ENCODE assay signal across 16 cellular contexts in genomic region chr7:101386177-101386557, GRCh38. TPM values are rescaled to one million over a fixed set of nuclear protein-coding genes. Genes with fewer than 3 reads are reported as not detected.
A peak's percentile ranks its signal among the peaks of the same experiment; 100 is the strongest.
DNase-seq lines count a peak whose midpoint lies in the region; ATAC-seq and TF ChIP-seq lines count a peak whose summit lies in the region.
"Had no signal": no experiment of that assay in that cellular context is flagged by ENCODE, and none has a peak within 500 bp of the region (broad histone marks: within the 10 kb centered on the region; RNA-seq: fewer than 3 reads in every experiment).

No MANE protein-coding gene starts in this region.

- H3K4me1 Mint-ChIP-seq in endodermal cell = peaks cover 3% of the 10 kb centered on the region
- H3K4me1 Mint-ChIP-seq in nephron progenitor cell = peaks cover 65% of the 10 kb centered on the region
- peaks cover 17% of the 10 kb centered on the region for H3K4me1 Mint-ChIP-seq in activated CD8-positive, alpha-beta T cell treated with anti-CD3 and anti-CD28 coated beads for 36 hours (ENCODE audit: low read depth)

- H3K9ac ChIP-seq in BLaER1 treated with 17β-estradiol and CSF1 and Interleukin-3, amounts not matched to agents 10 nM and 100 nM = peak overlapping the region in 4 of 11 experiments; percentile 34 to 65 (median 43); a peak in 4 of 22 replicates
- no peak overlapping the region for H3K9ac ChIP-seq in HUES48 (ENCODE audit: low read depth, low read length)
- no peak overlapping the region for H3K9ac ChIP-seq in endodermal cell (ENCODE audit: extremely low read depth, low read length, poor library complexity, severe bottlenecking)

- no peak for TF ChIP-seq POLR2A in adrenal gland (IDR thresholded peaks at IDR 0.05)

- H3K4me3 Mint-ChIP-seq in endodermal cell = no peak overlapping the region
- peak overlapping the region; percentile 78 for H3K4me3 Mint-ChIP-seq in nephron progenitor cell
- H3K4me3 Mint-ChIP-seq in activated CD8-positive, alpha-beta T cell treated with anti-CD3 and anti-CD28 coated beads for 36 hours = no peak overlapping the region
- H3K4me3 Mint-ChIP-seq: CD8-positive, alpha-beta memory T cell had no signal

- no peak overlapping the region for H3K27ac Mint-ChIP-seq in endodermal cell
- H3K27ac Mint-ChIP-seq in nephron progenitor cell = peak overlapping the region; percentile 98
- no peak overlapping the region for H3K27ac Mint-ChIP-seq in activated CD8-positive, alpha-beta T cell treated with anti-CD3 and anti-CD28 coated beads for 36 hours
- H3K27ac Mint-ChIP-seq: CD8-positive, alpha-beta memory T cell had no signal

- H3K9me3 ChIP-seq in BLaER1 treated with 17β-estradiol and CSF1 and Interleukin-3, amounts not matched to agents 10 nM and 100 nM (replicated peaks in 1 of 11) = peaks cover 0 to 6% (median 4%) of the 10 kb centered on the region in 11 experiments; a peak in 1 of 22 replicates
- 0 out of 2 replicates have a peak, but pooled peaks cover 1% of the 10 kb centered on the region for H3K9me3 ChIP-seq in HUES48 (ENCODE audit: control insufficient read depth, insufficient read depth, low read length)
- H3K9me3 ChIP-seq in endodermal cell (ENCODE audit: control insufficient read depth, low read length) = peaks cover 10% of the 10 kb centered on the region
- H3K9me3 ChIP-seq in adrenal gland (replicated peaks in 1 of 3) = no peaks in the 10 kb centered on the region
- H3K9me3 ChIP-seq: A549, HAP-1 had no signal

- peak overlapping the region; percentile 68 to 92 (median 86); a peak in 20 of 22 replicates for H3K4me2 ChIP-seq in BLaER1 treated with 17β-estradiol and CSF1 and Interleukin-3, amounts not matched to agents 10 nM and 100 nM

- no peaks in the 10 kb centered on the region for H3K36me3 ChIP-seq in BLaER1 treated with 17β-estradiol and CSF1 and Interleukin-3, amounts not matched to agents 10 nM and 100 nM
- H3K36me3 ChIP-seq in HUES48 (ENCODE audit: control insufficient read depth, insufficient read depth, low read length) (no peaks in the 10 kb centered on the region), endodermal cell (ENCODE audit: control insufficient read depth, insufficient read depth, low read length) (no peaks in the 10 kb centered on the region), adrenal gland (replicated peaks in 1 of 2) (no peaks in the 10 kb centered on the region)
- H3K36me3 ChIP-seq: HAP-1 had no signal

- ATAC-seq in activated CD8-positive, alpha-beta T cell treated with anti-CD3 and anti-CD28 coated beads for 36 hours = no peak

- H3K27ac ChIP-seq in BLaER1 treated with 17β-estradiol and CSF1 and Interleukin-3, amounts not matched to agents 10 nM and 100 nM = peak overlapping the region in 3 of 11 experiments; percentile 27 to 61 (median 43); a peak in 6 of 22 replicates
- H3K27ac ChIP-seq in HUES48 (ENCODE audit: low read depth, low read length) (peak overlapping the region; percentile 29), endodermal cell (ENCODE audit: low read depth, low read length) (peak overlapping the region; percentile 80), adrenal gland (no peak overlapping the region)
- H3K27ac ChIP-seq: RWPE1 had no signal

- TF ChIP-seq CTCF in endodermal cell (conservative IDR thresholded peaks at IDR 0.05) = no peak
- no peak for TF ChIP-seq CTCF in nephron progenitor cell (IDR thresholded peaks at IDR 0.05)
- TF ChIP-seq CTCF in adrenal gland (IDR thresholded peaks at IDR 0.05) = no peak
- TF ChIP-seq CTCF in activated CD8-positive, alpha-beta T cell treated with anti-CD3 and anti-CD28 coated beads for 36 hours (IDR thresholded peaks at IDR 0.05) = no peak

- DNase-seq in endodermal cell = no peak
- DNase-seq in nephron progenitor cell = no peak
- no peak for DNase-seq in adrenal gland
- no peak for DNase-seq in activated CD8-positive, alpha-beta T cell treated with anti-CD3 and anti-CD28 coated beads for 36 hours
- DNase-seq in activated CD4-positive, alpha-beta T cell treated with anti-CD3 and anti-CD28 coated beads, Interleukin-2, amount 50 U/mL, for 4 hours = no peak
- no peak for DNase-seq in NCI-H1694 (lab: John Stamatoyannopoulos, UW)
- DNase-seq: C1 segment of cervical spinal cord; CD8-positive, alpha-beta memory T cell; DMS79 treated with DMSO at 0.1 percent for 48 hours; NCI-H1694 treated with DMSO at 0.1 percent for 48 hours; PC-3 had no signal

- peaks cover 17 to 79% (median 44%) of the 10 kb centered on the region in 10 experiments for H3K4me1 ChIP-seq in BLaER1 treated with 17β-estradiol and CSF1 and Interleukin-3, amounts not matched to agents 10 nM and 100 nM
- peaks cover 8% of the 10 kb centered on the region for H3K4me1 ChIP-seq in HUES48 (ENCODE audit: control insufficient read depth, insufficient read depth, low read length)
- no peaks in the 10 kb centered on the region for H3K4me1 ChIP-seq in endodermal cell (ENCODE audit: control insufficient read depth, insufficient read depth, low read length)
- no peaks in the 10 kb centered on the region for H3K4me1 ChIP-seq in adrenal gland (replicated peaks in 1 of 2)
- H3K4me1 ChIP-seq: A549 had no signal

- H3K36me3 Mint-ChIP-seq in endodermal cell (ENCODE audit: low read depth) = peaks cover 9% of the 10 kb centered on the region
- H3K36me3 Mint-ChIP-seq in nephron progenitor cell (ENCODE audit: low read depth) = peaks cover 24% of the 10 kb centered on the region
- no peaks in the 10 kb centered on the region for H3K36me3 Mint-ChIP-seq in activated CD8-positive, alpha-beta T cell treated with anti-CD3 and anti-CD28 coated beads for 36 hours (ENCODE audit: low read depth)
- H3K36me3 Mint-ChIP-seq: CD8-positive, alpha-beta memory T cell had no signal

- POLR2A ChIA-PET in activated CD8-positive, alpha-beta T cell treated with anti-CD3 and anti-CD28 coated beads for 36 hours (lab: Charles Lee) = no interaction called here

- no peak overlapping the region; a peak in 1 of 20 replicates for H3K4me3 ChIP-seq in BLaER1 treated with 17β-estradiol and CSF1 and Interleukin-3, amounts not matched to agents 10 nM and 100 nM
- H3K4me3 ChIP-seq in HUES48 (ENCODE audit: low read depth, low read length) (no peak overlapping the region), endodermal cell (ENCODE audit: low read length) (no peak overlapping the region), adrenal gland (no peak overlapping the region)
- H3K4me3 ChIP-seq: A549, HAP-1 had no signal

- CTCF ChIA-PET in activated CD8-positive, alpha-beta T cell treated with anti-CD3 and anti-CD28 coated beads for 36 hours (lab: Charles Lee) = interaction anchor here (1.1 to 1.6 kb wide), 3 partner anchors 13 to 357 kb away, joined by 3 to 13 read pairs (median 4); no protein-coding TSS in a partner anchor

- intact Hi-C loops in adrenal gland (cut with DNase I) = no loop called here
- intact Hi-C loops in activated CD8-positive, alpha-beta T cell treated with anti-CD3 and anti-CD28 coated beads for 36 hours (cut with micrococcal nuclease) = no loop called here

- H3K27me3 Mint-ChIP-seq in endodermal cell (ENCODE audit: insufficient read depth) (no peaks in the 10 kb centered on the region), nephron progenitor cell (ENCODE audit: low read depth, poor library complexity) (no peaks in the 10 kb centered on the region)
- H3K27me3 Mint-ChIP-seq in activated CD8-positive, alpha-beta T cell treated with anti-CD3 and anti-CD28 coated beads for 36 hours = no peaks in the 10 kb centered on the region

- no peaks in the 10 kb centered on the region for H4K20me1 ChIP-seq in BLaER1 treated with 17β-estradiol and CSF1 and Interleukin-3, amounts not matched to agents 10 nM and 100 nM

- H3K27me3 ChIP-seq in BLaER1 treated with 17β-estradiol and CSF1 and Interleukin-3, amounts not matched to agents 10 nM and 100 nM = peaks cover 0 to 9% (median 0%) of the 10 kb centered on the region in 11 experiments; a peak in 4 of 22 replicates
- H3K27me3 ChIP-seq in HUES48 (ENCODE audit: control insufficient read depth, insufficient read depth, low read length) = no peaks in the 10 kb centered on the region
- H3K27me3 ChIP-seq in endodermal cell (ENCODE audit: control insufficient read depth, insufficient read depth, low read length, poor library complexity, severe bottlenecking) = no peaks in the 10 kb centered on the region
- no peaks in the 10 kb centered on the region for H3K27me3 ChIP-seq in adrenal gland

- 96 to 100% methylated on average over 5 to 8 of the region's 8 CpGs for WGBS in endodermal cell (ENCODE audit: insufficient coverage in 1 of 2, insufficient read length in 1 of 2), 2 experiments
- 86 to 96% (median 93%) methylated on average over 8 of the region's 8 CpGs for WGBS in adrenal gland, 4 donors

- H3K9me3 Mint-ChIP-seq in endodermal cell = peaks cover 10% of the 10 kb centered on the region
- peaks cover 16% of the 10 kb centered on the region for H3K9me3 Mint-ChIP-seq in nephron progenitor cell
- no peaks in the 10 kb centered on the region for H3K9me3 Mint-ChIP-seq in activated CD8-positive, alpha-beta T cell treated with anti-CD3 and anti-CD28 coated beads for 36 hours

RNA-seq across cellular contexts. Expression of gene COL26A1, which starts 23.5 kb away (rescaled TPM):
- total RNA-seq in endodermal cell (10 to 100 TPM; 41.2 to 47.0 TPM), adrenal gland (10 to 100 TPM in 2 of 8 donors, 1 to 10 TPM in 6; 1.8 to 18.8 (median 5.8) TPM)
- polyA plus RNA-seq in endodermal cell (2013, experiment 1 of 2) = 44.3 TPM
- 44.8 TPM for polyA plus RNA-seq in endodermal cell (2013, experiment 2 of 2)
- polyA plus RNA-seq in adrenal gland = 10 to 100 TPM in 1 of 3 donors, 1 to 10 TPM in 1, under 1 TPM in 1; 0.64 to 15.0 (median 3.4) TPM
- not detected for total RNA-seq in activated CD8-positive, alpha-beta T cell treated with anti-CD3 and anti-CD28 coated beads for 36 hours
- total RNA-seq: CD8-positive, alpha-beta memory T cell; PC-3 had no signal
- polyA plus RNA-seq: CD8-positive, alpha-beta memory T cell had no signal

Comparison
In these comparisons a context has a peak if more than half of its experiments do, and no peak if none do; other contexts are left out.
1. H3K27ac ChIP-seq: peak in HUES48 (single experiment) and endodermal cell (single experiment); none in adrenal gland (0 of 5).